In genomic region chr3:197041875-197042488, GRCh38 we compare ENCODE assay signal across 15 cellular contexts. TPM values are rescaled to one million over a fixed set of nuclear protein-coding genes. Genes with fewer than 3 reads are reported as not detected.
A peak's percentile ranks its signal among the peaks of the same experiment; 100 is the strongest.
DNase-seq lines count a peak whose midpoint lies in the region; ATAC-seq and TF ChIP-seq lines count a peak whose summit lies in the region.
"Had no signal": no experiment of that assay in that cellular context is flagged by ENCODE, and none has a peak within 500 bp of the region (broad histone marks: within the 10 kb centered on the region; RNA-seq: fewer than 3 reads in every experiment).

No MANE protein-coding gene starts in this region.

- no peak overlapping the region for H3K4me3 Mint-ChIP-seq in stimulated activated naive CD8-positive, alpha-beta T cell treated with anti-CD3 and anti-CD28 coated beads, Interleukin-15, amount 100 ng/mL, for 72 hours
- no peak overlapping the region for H3K4me3 Mint-ChIP-seq in brain

- no peak for TF ChIP-seq CTCF in brain (conservative IDR thresholded peaks at IDR 0.05)

- ATAC-seq in stimulated activated naive CD8-positive, alpha-beta T cell treated with anti-CD3 and anti-CD28 coated beads, Interleukin-15, amount 100 ng/mL, for 72 hours = no peak
- ATAC-seq in stimulated activated naive CD8-positive, alpha-beta T cell treated with anti-CD3 and anti-CD28 coated beads, Interleukin-15, Interleukin-2, amounts not matched to agents 100 U/mL and 50 U/mL, for 24 hours = no peak
- ATAC-seq: PC-3 had no signal

- H3K4me1 Mint-ChIP-seq in stimulated activated naive CD8-positive, alpha-beta T cell treated with anti-CD3 and anti-CD28 coated beads, Interleukin-15, amount 100 ng/mL, for 72 hours = no peaks in the 10 kb centered on the region
- H3K4me1 Mint-ChIP-seq in brain = peaks cover 7% of the 10 kb centered on the region

- H3K36me3 Mint-ChIP-seq in brain = peaks cover 16% of the 10 kb centered on the region

- no peak for DNase-seq in stimulated activated naive CD8-positive, alpha-beta T cell treated with anti-CD3 and anti-CD28 coated beads, Interleukin-15, amount 100 ng/mL, for 72 hours
- no peak for DNase-seq in stimulated activated naive CD8-positive, alpha-beta T cell treated with anti-CD3 and anti-CD28 coated beads, Interleukin-15, Interleukin-2, amounts not matched to agents 100 U/mL and 50 U/mL, for 24 hours
- DNase-seq in midbrain (lab: John Stamatoyannopoulos, UW) (peak; percentile 8), NOMO-1 treated with DMSO at 0.1 percent for 48 hours (lab: John Stamatoyannopoulos, UW; ENCODE audit: unreplicated experiment) (no peak), NCI-H128 (lab: John Stamatoyannopoulos, UW; ENCODE audit: unreplicated experiment) (no peak)
- DNase-seq in activated effector memory CD4-positive, alpha-beta T cell treated with Interleukin-2 at 50 U/mL for 16 hours = no peak
- DNase-seq: C1 segment of cervical spinal cord, DMS153, KG1, NCI-H1436, NCI-H2029, NCI-H2171 treated with DMSO at 0.1 percent for 48 hours, NCI-H446 treated with DMSO at 0.1 percent for 48 hours, PC-3 had no signal

- H3K27ac Mint-ChIP-seq in stimulated activated naive CD8-positive, alpha-beta T cell treated with anti-CD3 and anti-CD28 coated beads, Interleukin-15, amount 100 ng/mL, for 72 hours = peak overlapping the region; percentile 26 to 48
- H3K27ac Mint-ChIP-seq in brain = peak overlapping the region in 4 of 5 experiments; percentile 8 to 72 (median 44)

- H3K27me3 Mint-ChIP-seq in stimulated activated naive CD8-positive, alpha-beta T cell treated with anti-CD3 and anti-CD28 coated beads, Interleukin-15, amount 100 ng/mL, for 72 hours = no peaks in the 10 kb centered on the region
- H3K27me3 Mint-ChIP-seq in brain = no peaks in the 10 kb centered on the region

- no peaks in the 10 kb centered on the region for H3K9me3 Mint-ChIP-seq in stimulated activated naive CD8-positive, alpha-beta T cell treated with anti-CD3 and anti-CD28 coated beads, Interleukin-15, amount 100 ng/mL, for 72 hours
- no peaks in the 10 kb centered on the region for H3K9me3 Mint-ChIP-seq in brain

RNA-seq across cellular contexts. Expression of gene MELTF, which starts 12.4 kb away (rescaled TPM):
- 9.3 TPM for polyA plus RNA-seq in brain (ENCODE audit: insufficient read depth, low read depth, low replicate concordance)
